ENCODE assay signal across 1 cellular context in genomic region chrX:119467842-119468185, GRCh38.
TF ChIP-seq lines count a peak whose summit lies in the region.

No MANE protein-coding gene starts in this region.

TF ChIP-seq in K562, 482 proteins besides CTCF, POLR2A, EP300 and RAD21 (continued from another document):
- TF ChIP-seq MNT (conservative IDR thresholded peaks at IDR 0.05), result no peak
- no peak for TF ChIP-seq EHMT2 (IDR thresholded peaks at IDR 0.05)
- TF ChIP-seq ZBTB40 (IDR thresholded peaks at IDR 0.05), result peak; percentile 85
- no peak for TF ChIP-seq ZBTB40 (CRISPR knock-in tag; IDR thresholded peaks at IDR 0.05)
- TF ChIP-seq ZNF778 (CRISPR knock-in tag; IDR thresholded peaks at IDR 0.05), result no peak
- no peak for TF ChIP-seq HOMEZ (CRISPR knock-in tag; IDR thresholded peaks at IDR 0.05)
- TF ChIP-seq GTF2F1 (IDR thresholded peaks at IDR 0.05; ENCODE audit: low read depth, low read length), result no peak
